Comparison of ENCODE assay signal across 1 cellular context in genomic region chr6:63572733-63573139, GRCh38.
A peak's percentile ranks its signal among the peaks of the same experiment; 100 is the strongest.
TF ChIP-seq lines count a peak whose summit lies in the region.

No MANE protein-coding gene starts in this region.

TF ChIP-seq in HepG2, 621 proteins besides CTCF, POLR2A, EP300 and RAD21 (continued from another document and continues in another):
- TF ChIP-seq MTA1 (CRISPR knock-in tag; IDR thresholded peaks at IDR 0.05; ENCODE audit: borderline replicate concordance) (no peak), ZNF326 (CRISPR knock-in tag; IDR thresholded peaks at IDR 0.05; ENCODE audit: borderline replicate concordance) (no peak), ZNF136 (CRISPR knock-in tag; IDR thresholded peaks at IDR 0.05; ENCODE audit: low read depth) (0 out of 2 replicates have a peak, but pooled peaks have one; percentile 27), ZNF761 (CRISPR knock-in tag; conservative IDR thresholded peaks at IDR 0.05) (no peak), ZNF879 (CRISPR knock-in tag; IDR thresholded peaks at IDR 0.05) (no peak), TMF1 (CRISPR knock-in tag; IDR thresholded peaks at IDR 0.05; ENCODE audit: low read depth) (no peak), SKI (IDR thresholded peaks at IDR 0.05; ENCODE audit: partially characterized antibody) (no peak), AHDC1 (CRISPR knock-in tag; IDR thresholded peaks at IDR 0.05; ENCODE audit: borderline replicate concordance) (no peak), NR2F1 (CRISPR knock-in tag; IDR thresholded peaks at IDR 0.05) (no peak), ZNF562 (CRISPR knock-in tag; IDR thresholded peaks at IDR 0.05; ENCODE audit: borderline replicate concordance) (no peak), FOXC1 (CRISPR knock-in tag; IDR thresholded peaks at IDR 0.05; ENCODE audit: borderline replicate concordance) (no peak), ZNF816 (CRISPR knock-in tag; IDR thresholded peaks at IDR 0.05; ENCODE audit: borderline replicate concordance) (no peak; the same call in 1 of the 2 replicates), ZBTB43 (CRISPR knock-in tag; conservative IDR thresholded peaks at IDR 0.05) (no peak), TFDP2 (CRISPR knock-in tag; IDR thresholded peaks at IDR 0.05) (no peak), ZNF20 (CRISPR knock-in tag; IDR thresholded peaks at IDR 0.05) (no peak), SPEN (CRISPR knock-in tag; IDR thresholded peaks at IDR 0.05; ENCODE audit: low read depth) (no peak), ZNF460 (CRISPR knock-in tag; IDR thresholded peaks at IDR 0.05; ENCODE audit: borderline replicate concordance) (no peak), ZNF318 (CRISPR knock-in tag; IDR thresholded peaks at IDR 0.05) (no peak), RFXAP (CRISPR knock-in tag; IDR thresholded peaks at IDR 0.05; ENCODE audit: borderline replicate concordance) (no peak; the same call in 1 of the 2 replicates), TEAD3 (CRISPR knock-in tag; optimal IDR thresholded peaks at IDR 0.05; ENCODE audit: borderline replicate concordance) (no peak), ZFP1 (CRISPR knock-in tag; IDR thresholded peaks at IDR 0.05) (no peak), ZNF232 (CRISPR knock-in tag; IDR thresholded peaks at IDR 0.05; ENCODE audit: borderline replicate concordance) (0 out of 2 replicates have a peak, but pooled peaks have one; percentile 24), JDP2 (CRISPR knock-in tag; IDR thresholded peaks at IDR 0.05; ENCODE audit: borderline replicate concordance) (no peak; the same call in 1 of the 2 replicates), MBNL3 (CRISPR knock-in tag; conservative IDR thresholded peaks at IDR 0.05) (no peak), ZNF687 (CRISPR knock-in tag; IDR thresholded peaks at IDR 0.05) (no peak), CHD4 (IDR thresholded peaks at IDR 0.05; ENCODE audit: borderline replicate concordance, low read length) (no peak), ZZZ3 (CRISPR knock-in tag; IDR thresholded peaks at IDR 0.05; ENCODE audit: borderline replicate concordance) (no peak), ZMYM2 (CRISPR knock-in tag; IDR thresholded peaks at IDR 0.05) (no peak), ZMAT3 (CRISPR knock-in tag; conservative IDR thresholded peaks at IDR 0.05) (no peak), ETV6 (CRISPR knock-in tag; conservative IDR thresholded peaks at IDR 0.05) (peak; percentile 23; the same call in 1 of the 2 replicates), BRD4 (CRISPR knock-in tag; IDR thresholded peaks at IDR 0.05) (no peak), ZSCAN9 (CRISPR knock-in tag; IDR thresholded peaks at IDR 0.05; ENCODE audit: borderline replicate concordance) (no peak), NAIF1 (CRISPR knock-in tag; IDR thresholded peaks at IDR 0.05; ENCODE audit: borderline replicate concordance) (no peak), ARHGAP35 (CRISPR knock-in tag; IDR thresholded peaks at IDR 0.05; ENCODE audit: borderline replicate concordance) (peak; percentile 7; the same call in 1 of the 2 replicates), SATB2 (CRISPR knock-in tag; IDR thresholded peaks at IDR 0.05) (no peak), ZNF275 (CRISPR knock-in tag; IDR thresholded peaks at IDR 0.05; ENCODE audit: borderline replicate concordance) (no peak), ZC3H13 (CRISPR knock-in tag; IDR thresholded peaks at IDR 0.05) (no peak; the same call in 1 of the 2 replicates), CBX5 (CRISPR knock-in tag; IDR thresholded peaks at IDR 0.05; ENCODE audit: borderline replicate concordance) (no peak), SYNCRIP (IDR thresholded peaks at IDR 0.05; ENCODE audit: insufficient read depth, low read depth, low read length) (no peak), KLF11 (CRISPR knock-in tag; IDR thresholded peaks at IDR 0.05) (0 out of 2 replicates have a peak, but pooled peaks have one; percentile 2), ZNF660 (CRISPR knock-in tag; IDR thresholded peaks at IDR 0.05; ENCODE audit: borderline replicate concordance, low read depth) (no peak), MXD4 (CRISPR knock-in tag; IDR thresholded peaks at IDR 0.05) (no peak), ZNF383 (CRISPR knock-in tag; IDR thresholded peaks at IDR 0.05; ENCODE audit: borderline replicate concordance) (no peak), GFI1 (CRISPR knock-in tag; IDR thresholded peaks at IDR 0.05; ENCODE audit: borderline replicate concordance) (no peak)
